ENCODE assay signal across 8 cellular contexts in genomic region chr11:73308963-73309960, GRCh38. TPM values are rescaled to one million over a fixed set of nuclear protein-coding genes. Genes with fewer than 3 reads are reported as not detected.
A peak's percentile ranks its signal among the peaks of the same experiment; 100 is the strongest.
DNase-seq lines count a peak whose midpoint lies in the region; ATAC-seq and TF ChIP-seq lines count a peak whose summit lies in the region.

No MANE protein-coding gene starts in this region.

- no peaks in the 10 kb centered on the region for H3K9me3 ChIP-seq in HUES6 (ENCODE audit: control insufficient read depth, insufficient read depth, low read depth, low read length)

- H3K27me3 ChIP-seq in HUES6 (ENCODE audit: control insufficient read depth, insufficient read depth, low read length): peaks cover 41% of the 10 kb centered on the region

- in situ Hi-C loops in astrocyte of the cerebellum (cut with HindIII; ENCODE audit: low sequenced_read_pairs): no loop called here

- H3K4me1 Mint-ChIP-seq in CD14-positive monocyte: peaks cover 34% of the 10 kb centered on the region

- H3K4me1 ChIP-seq in HUES6 (ENCODE audit: control insufficient read depth, insufficient read depth, low read length): peaks cover 35% of the 10 kb centered on the region

- H3K36me3 Mint-ChIP-seq in CD14-positive monocyte: peaks cover 0 to 6% of the 10 kb centered on the region in 2 donors

- TF ChIP-seq CTCF in CD14-positive monocyte (IDR thresholded peaks at IDR 0.05) (no peak), astrocyte of the cerebellum (IDR thresholded peaks at IDR 0.05; ENCODE audit: low read depth, low read length, missing control alignments) (no peak), retinal pigment epithelial cell (conservative IDR thresholded peaks at IDR 0.05; ENCODE audit: low read depth, low read length) (no peak)

- peak overlapping the region; percentile 97 for H3K4me3 ChIP-seq in HUES6 (ENCODE audit: low read depth, low read length)
- peak overlapping the region; percentile 75 for H3K4me3 ChIP-seq in astrocyte of the cerebellum (ENCODE audit: low read depth, low read length)
- H3K4me3 ChIP-seq in retinal pigment epithelial cell (ENCODE audit: low read length): peak overlapping the region; percentile 66

- H3K36me3 ChIP-seq in HUES6 (ENCODE audit: control insufficient read depth, insufficient read depth, low read length): no peaks in the 10 kb centered on the region

- ATAC-seq in HG02571 (IDR thresholded peaks at IDR 0.05; ENCODE audit: unreplicated experiment): no peak

- peaks cover 13 to 31% (median 17%) of the 10 kb centered on the region in 3 donors for H3K27me3 Mint-ChIP-seq in CD14-positive monocyte (ENCODE audit: low read depth in 3 of 3)

- peak overlapping the region; percentile 69 to 71 for H3K4me3 Mint-ChIP-seq in CD14-positive monocyte

- H3K27ac Mint-ChIP-seq in CD14-positive monocyte: peak overlapping the region in 1 of 7 donors; percentile 25

- peak overlapping the region; percentile 75 for H3K9ac ChIP-seq in HUES6 (ENCODE audit: low read length)

- DNase-seq in CD14-positive monocyte (ENCODE audit: low spot score) (peak; percentile 63), astrocyte of the cerebellum (ENCODE audit: low read depth) (peak; percentile 90), hepatic stellate cell (ENCODE audit: low spot score) (peak; percentile 95), retinal pigment epithelial cell (ENCODE audit: low read depth) (peak; percentile 82), activated gamma-delta T cell treated with Interleukin-2 at 50 U/mL for 16 hours (no peak), OCI-M2 (lab: John Stamatoyannopoulos, UW; ENCODE audit: unreplicated experiment) (no peak)

- H3K9me3 Mint-ChIP-seq in CD14-positive monocyte: peaks cover 0 to 5% (median 1%) of the 10 kb centered on the region in 7 donors

- H3K27ac ChIP-seq in HUES6 (ENCODE audit: low read depth, low read length): peak overlapping the region; percentile 84; the same call in 1 of the 2 replicates

- intact Hi-C loops in CD14-positive monocyte (cut with micrococcal nuclease): loop anchor here (5.0 to 10.0 kb wide), 2 partner anchors 78 to 86 kb away; no protein-coding TSS in a partner anchor

RNA-seq across cellular contexts. Expression of gene ARHGEF17, which starts 1.2 kb away (rescaled TPM):
- under 1 TPM; 0.16 to 0.55 TPM for polyA plus RNA-seq in CD14-positive monocyte

RNA-seq across cellular contexts. Expression of gene P2RY6, which starts 37.1 kb away (rescaled TPM):
- 1 to 10 TPM; 1.7 to 5.1 TPM for polyA plus RNA-seq in CD14-positive monocyte

Comparison
In these comparisons a context has a peak if more than half of its experiments do, and no peak if none do; other contexts are left out.
1. DNase-seq: peak in CD14-positive monocyte (single experiment), astrocyte of the cerebellum (single experiment), hepatic stellate cell (single experiment) and retinal pigment epithelial cell (single experiment); none in activated gamma-delta T cell treated with Interleukin-2 at 50 U/mL for 16 hours (single experiment) and OCI-M2 (single experiment).
2. Peak in every context shown above with its lines, with median percentiles within 50 percentile points of each other: H3K4me3 ChIP-seq.